Comparison of ENCODE assay signal across 20 cellular contexts in genomic region chr13:36512771-36513170, GRCh38.
"Had no signal": no experiment of that assay in that cellular context is flagged by ENCODE, and none has a peak within 500 bp of the region (broad histone marks: within the 10 kb centered on the region; RNA-seq: fewer than 3 reads in every experiment).

No MANE protein-coding gene starts in this region.

- H3K9me3 ChIP-seq: MG63, SJSA1 had no signal

- DNase-seq: IMR-90, Karpas-422, KG1, MG63, NCI-H1092 treated with DMSO at 0.1 percent for 48 hours, NCI-H1417, NCI-H1436 treated with DMSO at 0.1 percent for 48 hours, NCI-H1694, NCI-H187 treated with DMSO at 0.1 percent for 48 hours, NCI-H2029 treated with DMSO at 0.1 percent for 48 hours, NCI-H226, NCI-H446, NCI-H510A, NCI-H69, NCI-H774, Right ventricle myocardium superior, SIG-M5 had no signal

- H3K4me3 ChIP-seq: MG63, SJSA1, SK-N-MC had no signal

- H3K27ac ChIP-seq: SJSA1 had no signal

- H3K4me1 ChIP-seq: SJSA1 had no signal

- H3K36me3 ChIP-seq: MG63, SJSA1 had no signal

- ATAC-seq: HepG2 had no signal

- H3K27me3 ChIP-seq: MG63, SJSA1 had no signal
